Comparison of ENCODE assay signal across 14 cellular contexts in the genomic region with DNA sequence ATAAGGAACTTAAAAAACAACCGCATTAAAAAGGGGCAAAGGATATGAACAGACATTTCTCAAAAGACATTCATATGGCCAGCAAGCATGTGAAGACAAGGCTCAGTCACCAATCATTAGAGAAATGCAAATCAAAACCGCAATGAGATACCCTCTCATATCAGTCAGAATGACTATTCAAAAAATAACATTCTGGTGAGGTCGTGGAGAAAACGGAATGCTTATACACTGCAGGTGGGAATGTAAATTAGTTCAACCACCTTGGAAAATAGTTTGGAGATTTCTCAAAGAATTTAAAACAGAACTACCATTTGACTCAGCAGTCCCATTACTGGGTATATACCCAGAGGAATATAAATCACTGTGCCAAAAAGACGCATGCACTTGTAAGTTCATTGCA.
"Had no signal": no experiment of that assay in that cellular context is flagged by ENCODE, and none has a peak within 500 bp of the region (broad histone marks: within the 10 kb centered on the region; RNA-seq: fewer than 3 reads in every experiment).

No MANE protein-coding gene starts in this region.

- H3K36me3 Mint-ChIP-seq: activated CD8-positive, alpha-beta memory T cell treated with anti-CD3 and anti-CD28 coated beads, Interleukin-2, amount 10 ng/mL, durations not matched to agents 7 days and 5 days; activated naive CD8-positive, alpha-beta T cell treated with anti-CD3 and anti-CD28 coated beads, Interleukin-2, amount 10 ng/mL, durations not matched to agents 7 days and 5 days; stimulated activated effector memory CD8-positive, alpha-beta T cell treated with anti-CD3 and anti-CD28 coated beads, Interleukin-12 subunit alpha, Interleukin-12 subunit beta, amount 100 ng/mL, for 72 hours had no signal

- H3K27me3 Mint-ChIP-seq: activated CD8-positive, alpha-beta memory T cell treated with anti-CD3 and anti-CD28 coated beads, Interleukin-2, amount 10 ng/mL, durations not matched to agents 7 days and 5 days; activated naive CD8-positive, alpha-beta T cell treated with anti-CD3 and anti-CD28 coated beads, Interleukin-2, amount 10 ng/mL, durations not matched to agents 7 days and 5 days had no signal

- H3K4me3 ChIP-seq: transverse colon had no signal

- H3K4me1 ChIP-seq: transverse colon had no signal

- H3K27me3 ChIP-seq: transverse colon had no signal

- H3K27ac Mint-ChIP-seq: activated CD8-positive, alpha-beta memory T cell treated with anti-CD3 and anti-CD28 coated beads, Interleukin-2, amount 10 ng/mL, durations not matched to agents 7 days and 5 days; activated naive CD8-positive, alpha-beta T cell treated with anti-CD3 and anti-CD28 coated beads, Interleukin-2, amount 10 ng/mL, durations not matched to agents 7 days and 5 days; natural killer cell; stimulated activated effector memory CD8-positive, alpha-beta T cell treated with anti-CD3 and anti-CD28 coated beads, Interleukin-12 subunit alpha, Interleukin-12 subunit beta, amount 100 ng/mL, for 72 hours had no signal

- H3K36me3 ChIP-seq: transverse colon had no signal

- H3K4me1 Mint-ChIP-seq: activated CD8-positive, alpha-beta memory T cell treated with anti-CD3 and anti-CD28 coated beads, Interleukin-2, amount 10 ng/mL, durations not matched to agents 7 days and 5 days; activated naive CD8-positive, alpha-beta T cell treated with anti-CD3 and anti-CD28 coated beads, Interleukin-2, amount 10 ng/mL, durations not matched to agents 7 days and 5 days; natural killer cell; stimulated activated effector memory CD8-positive, alpha-beta T cell treated with anti-CD3 and anti-CD28 coated beads, Interleukin-12 subunit alpha, Interleukin-12 subunit beta, amount 100 ng/mL, for 72 hours had no signal

- H3K27ac ChIP-seq: epithelial cell of prostate, transverse colon had no signal

- H3K4me3 Mint-ChIP-seq: activated CD8-positive, alpha-beta memory T cell treated with anti-CD3 and anti-CD28 coated beads, Interleukin-2, amount 10 ng/mL, durations not matched to agents 7 days and 5 days; activated naive CD8-positive, alpha-beta T cell treated with anti-CD3 and anti-CD28 coated beads, Interleukin-2, amount 10 ng/mL, durations not matched to agents 7 days and 5 days; natural killer cell; stimulated activated effector memory CD8-positive, alpha-beta T cell treated with anti-CD3 and anti-CD28 coated beads, Interleukin-12 subunit alpha, Interleukin-12 subunit beta, amount 100 ng/mL, for 72 hours had no signal

- DNase-seq: activated CD4-positive, alpha-beta T cell treated with anti-CD3 and anti-CD28 coated beads, Interleukin-2, amount 50 U/mL, for 48 hours; activated CD8-positive, alpha-beta memory T cell treated with anti-CD3 and anti-CD28 coated beads, Interleukin-2, amount 10 ng/mL, durations not matched to agents 7 days and 5 days; activated naive CD8-positive, alpha-beta T cell treated with anti-CD3 and anti-CD28 coated beads, Interleukin-2, amount 10 ng/mL, durations not matched to agents 7 days and 5 days; activated T-cell treated with anti-CD3 and anti-CD28 coated beads, Interleukin-2, amount 50 U/mL, for 48 hours; aorta; central memory CD4-positive, alpha-beta T cell; effector memory CD4-positive, alpha-beta T cell; mammary epithelial cell; natural killer cell; right cardiac atrium; T-helper 2 cell; transverse colon had no signal
